In the genomic region with DNA sequence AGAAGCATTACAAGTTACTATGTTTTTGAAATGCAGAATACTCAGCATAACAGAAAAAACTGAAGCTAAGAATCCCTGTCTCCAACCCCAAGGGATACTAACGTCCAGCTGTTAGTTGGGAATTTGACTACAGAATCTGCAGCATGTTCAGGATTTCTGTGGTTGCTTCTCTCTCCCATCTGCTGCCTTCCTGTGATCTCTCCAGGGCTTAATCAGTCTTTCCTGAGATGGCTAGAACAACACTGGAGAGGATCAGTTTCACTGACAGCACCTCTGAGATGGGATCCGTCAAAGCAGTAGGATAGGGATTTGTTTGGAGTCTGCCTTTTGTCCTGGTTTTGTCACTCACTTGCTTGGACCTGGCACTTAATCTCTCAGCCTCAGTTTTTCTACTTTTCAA, we compare ENCODE assay signal across 32 cellular contexts.
"Had no signal": no experiment of that assay in that cellular context is flagged by ENCODE, and none has a peak within 500 bp of the region (broad histone marks: within the 10 kb centered on the region; RNA-seq: fewer than 3 reads in every experiment).

No MANE protein-coding gene starts in this region.

- H3K27ac ChIP-seq: epithelial cell of prostate, gastrocnemius medialis, hepatocyte, right lobe of liver, skin epidermis, uterus had no signal

- H3K79me2 ChIP-seq: hepatocyte had no signal

- H3K27me3 ChIP-seq: gastrocnemius medialis, hepatocyte, right lobe of liver, uterus had no signal

- H3K4me1 ChIP-seq: gastrocnemius medialis, right lobe of liver, uterus had no signal

- H3K4me1 Mint-ChIP-seq: activated B cell treated with CpG ODN at 0.5 μM for 24 hours; activated naive CD4-positive, alpha-beta T cell treated with anti-CD3 and anti-CD28 coated beads, Interleukin-2, amount 50 U/mL, for 24 hours; activated naive CD8-positive, alpha-beta T cell treated with anti-CD3 and anti-CD28 coated beads, Interleukin-2, amount 50 U/mL, for 24 hours; activated T-helper 17 cell treated with anti-CD3 and anti-CD28 coated beads, Interleukin-2, amount 50 U/mL, for 72 hours; natural killer cell; stimulated activated memory B cell treated with anti-CD40 and anti-IgM and Interleukin-4, amounts not matched to agents 10 μg/mL and 1 μg/mL and 100 μg/mL, for 72 hours; stimulated activated naive CD8-positive, alpha-beta T cell treated with anti-CD3 and anti-CD28 coated beads, Interleukin-15, amount 100 ng/mL, for 72 hours had no signal

- H3K36me3 ChIP-seq: uterus had no signal

- ATAC-seq: activated CD8-positive, alpha-beta T cell treated with anti-CD3 and anti-CD28 coated beads for 36 hours; activated naive CD8-positive, alpha-beta T cell treated with anti-CD3 and anti-CD28 coated beads, Interleukin-2, amount 50 U/mL, for 24 hours; activated T-cell treated with anti-CD3 and anti-CD28 coated beads, Interleukin-2, amount 50 U/mL, for 4 hours; activated T-helper 17 cell treated with anti-CD3 and anti-CD28 coated beads, Interleukin-2, amount 50 U/mL, for 72 hours; gastrocnemius medialis; left cardiac atrium; natural killer cell; right lobe of liver; stimulated activated memory B cell treated with anti-CD40 and anti-IgM and Interleukin-4, amounts not matched to agents 10 μg/mL and 1 μg/mL and 100 μg/mL, for 72 hours; stimulated activated naive CD8-positive, alpha-beta T cell treated with anti-CD3 and anti-CD28 coated beads, Interleukin-15, amount 100 ng/mL, for 72 hours had no signal

- H3K9me3 Mint-ChIP-seq: activated B cell treated with CpG ODN at 0.5 μM for 24 hours; activated CD8-positive, alpha-beta T cell treated with anti-CD3 and anti-CD28 coated beads for 36 hours; activated naive CD4-positive, alpha-beta T cell treated with anti-CD3 and anti-CD28 coated beads, Interleukin-2, amount 50 U/mL, for 24 hours; activated naive CD8-positive, alpha-beta T cell treated with anti-CD3 and anti-CD28 coated beads, Interleukin-2, amount 50 U/mL, for 24 hours; activated T-cell treated with anti-CD3 and anti-CD28 coated beads, Interleukin-2, amount 50 U/mL, for 4 hours; activated T-helper 17 cell treated with anti-CD3 and anti-CD28 coated beads, Interleukin-2, amount 50 U/mL, for 72 hours; natural killer cell; stimulated activated memory B cell treated with anti-CD40 and anti-IgM and Interleukin-4, amounts not matched to agents 10 μg/mL and 1 μg/mL and 100 μg/mL, for 72 hours; stimulated activated naive CD8-positive, alpha-beta T cell treated with anti-CD3 and anti-CD28 coated beads, Interleukin-15, amount 100 ng/mL, for 72 hours; type B pancreatic cell had no signal

- H3K27ac Mint-ChIP-seq: activated B cell treated with CpG ODN at 0.5 μM for 24 hours; activated CD8-positive, alpha-beta T cell treated with anti-CD3 and anti-CD28 coated beads for 36 hours; activated naive CD4-positive, alpha-beta T cell treated with anti-CD3 and anti-CD28 coated beads, Interleukin-2, amount 50 U/mL, for 24 hours; activated naive CD8-positive, alpha-beta T cell treated with anti-CD3 and anti-CD28 coated beads, Interleukin-2, amount 50 U/mL, for 24 hours; activated T-helper 17 cell treated with anti-CD3 and anti-CD28 coated beads, Interleukin-2, amount 50 U/mL, for 72 hours; natural killer cell; stimulated activated memory B cell treated with anti-CD40 and anti-IgM and Interleukin-4, amounts not matched to agents 10 μg/mL and 1 μg/mL and 100 μg/mL, for 72 hours; stimulated activated naive CD8-positive, alpha-beta T cell treated with anti-CD3 and anti-CD28 coated beads, Interleukin-15, amount 100 ng/mL, for 72 hours; type B pancreatic cell had no signal

- H3K27me3 Mint-ChIP-seq: activated B cell treated with CpG ODN at 0.5 μM for 24 hours; activated CD8-positive, alpha-beta T cell treated with anti-CD3 and anti-CD28 coated beads for 36 hours; activated naive CD4-positive, alpha-beta T cell treated with anti-CD3 and anti-CD28 coated beads, Interleukin-2, amount 50 U/mL, for 24 hours; activated naive CD8-positive, alpha-beta T cell treated with anti-CD3 and anti-CD28 coated beads, Interleukin-2, amount 50 U/mL, for 24 hours; activated T-helper 17 cell treated with anti-CD3 and anti-CD28 coated beads, Interleukin-2, amount 50 U/mL, for 72 hours; stimulated activated memory B cell treated with anti-CD40 and anti-IgM and Interleukin-4, amounts not matched to agents 10 μg/mL and 1 μg/mL and 100 μg/mL, for 72 hours; type B pancreatic cell had no signal

- H3K36me3 Mint-ChIP-seq: activated naive CD4-positive, alpha-beta T cell treated with anti-CD3 and anti-CD28 coated beads, Interleukin-2, amount 50 U/mL, for 24 hours; natural killer cell had no signal

- H3K4me3 ChIP-seq: gastrocnemius medialis, hepatocyte, right lobe of liver, skin epidermis, uterus had no signal

- FAIRE-seq: bronchial epithelial cell, colon, endometrium, keratinocyte had no signal

- DNase-seq: activated B cell treated with CpG ODN at 0.5 μM for 24 hours; activated CD4-positive, alpha-beta T cell treated with anti-CD3 and anti-CD28 coated beads, Interleukin-2, amount 50 U/mL, for 1 hour; activated CD8-positive, alpha-beta T cell treated with anti-CD3 and anti-CD28 coated beads for 36 hours; activated gamma-delta T cell treated with Interleukin-2 at 50 U/mL for 16 hours; activated naive CD8-positive, alpha-beta T cell treated with anti-CD3 and anti-CD28 coated beads, Interleukin-2, amount 50 U/mL, for 24 hours; activated T-cell treated with anti-CD3 and anti-CD28 coated beads, Interleukin-2, amount 50 U/mL, for 4 hours; dermis blood vessel endothelial cell; effector CD4-positive, alpha-beta T cell; gastrocnemius medialis; left cardiac atrium; midbrain; natural killer cell; posterior cingulate gyrus; right lobe of liver; stimulated activated CD4-positive, alpha-beta T cell treated with anti-CD3 and anti-CD28 coated beads, Interleukin-1b, Interleukin-23, amount 100 ng/mL, for 48 hours; stimulated activated CD4-positive, alpha-beta T cell treated with anti-CD3 and anti-CD28 coated beads, Interleukin-4, amount 100 ng/mL, for 4 hours; stimulated activated CD8-positive, alpha-beta memory T cell treated with anti-CD3 and anti-CD28 coated beads, Interleukin-4, amount 100 ng/mL, for 48 hours; stimulated activated naive CD8-positive, alpha-beta T cell treated with anti-CD3 and anti-CD28 coated beads, Interleukin-15, amount 100 ng/mL, for 72 hours; substantia nigra; T-helper 2 cell; uterus had no signal

- H2AFZ ChIP-seq: hepatocyte had no signal

- H3K9me3 ChIP-seq: gastrocnemius medialis, right lobe of liver, uterus had no signal

- H3K4me2 ChIP-seq: hepatocyte had no signal

- H3K4me3 Mint-ChIP-seq: activated B cell treated with CpG ODN at 0.5 μM for 24 hours; activated CD8-positive, alpha-beta T cell treated with anti-CD3 and anti-CD28 coated beads for 36 hours; activated naive CD4-positive, alpha-beta T cell treated with anti-CD3 and anti-CD28 coated beads, Interleukin-2, amount 50 U/mL, for 24 hours; activated naive CD8-positive, alpha-beta T cell treated with anti-CD3 and anti-CD28 coated beads, Interleukin-2, amount 50 U/mL, for 24 hours; activated T-cell treated with anti-CD3 and anti-CD28 coated beads, Interleukin-2, amount 50 U/mL, for 4 hours; activated T-helper 17 cell treated with anti-CD3 and anti-CD28 coated beads, Interleukin-2, amount 50 U/mL, for 72 hours; natural killer cell; stimulated activated memory B cell treated with anti-CD40 and anti-IgM and Interleukin-4, amounts not matched to agents 10 μg/mL and 1 μg/mL and 100 μg/mL, for 72 hours; stimulated activated naive CD8-positive, alpha-beta T cell treated with anti-CD3 and anti-CD28 coated beads, Interleukin-15, amount 100 ng/mL, for 72 hours; type B pancreatic cell had no signal
